1 cellular context compared by ENCODE assay signal in genomic region chr17:38877130-38877851, GRCh38.
TF ChIP-seq lines count a peak whose summit lies in the region.

No MANE protein-coding gene starts in this region.

TF ChIP-seq in HCT116, 20 proteins besides CTCF, POLR2A, EP300 and RAD21 (continued from another document):
- TF ChIP-seq REST (IDR thresholded peaks at IDR 0.05; ENCODE audit: low read depth) (no peak), MAX (IDR thresholded peaks at IDR 0.05) (no peak), SRF (IDR thresholded peaks at IDR 0.05; ENCODE audit: low read depth) (no peak), ZNF274 (IDR thresholded peaks at IDR 0.05; ENCODE audit: low read depth, low read length) (no peak), ZFX (IDR thresholded peaks at IDR 0.05) (no peak)
